Comparison of ENCODE assay signal across 14 cellular contexts in genomic region chr1:232963366-232963765, GRCh38. TPM values are rescaled to one million over a fixed set of nuclear protein-coding genes. Genes with fewer than 3 reads are reported as not detected.
DNase-seq lines count a peak whose midpoint lies in the region; ATAC-seq and TF ChIP-seq lines count a peak whose summit lies in the region.
"Had no signal": no experiment of that assay in that cellular context is flagged by ENCODE, and none has a peak within 500 bp of the region (broad histone marks: within the 10 kb centered on the region; RNA-seq: fewer than 3 reads in every experiment).

No MANE protein-coding gene starts in this region.

- DNase-seq in NB4 (ENCODE audit: low read depth) (peak; percentile 60), choroid plexus epithelial cell (ENCODE audit: low read depth) (peak; percentile 50), lower lobe of right lung (no peak), upper lobe of right lung (no peak), DMS 273 (lab: John Stamatoyannopoulos, UW; ENCODE audit: unreplicated experiment) (no peak)
- no peak for DNase-seq in activated T-helper 1 cell treated with anti-CD3 and anti-CD28 coated beads, Interleukin-12 subunit alpha, Interleukin-12 subunit beta, Interleukin-2, Interleukin-4 antibody, amounts not matched to agents 30 ng/mL and 10 ng/mL and 1 ng/mL, durations not matched to agents 14 hours and 24 hours and 36 hours (ENCODE audit: low spot score)
- DNase-seq in stimulated activated CD4-positive, alpha-beta T cell treated with anti-CD3 and anti-CD28 coated beads, Interleukin-15, amount 100 ng/mL, for 24 hours, result no peak
- DNase-seq: activated naive CD4-positive, alpha-beta T cell; endodermal cell; immature natural killer cell; NCI-H2227 treated with DMSO at 0.1 percent for 48 hours; RPMI8226; stimulated activated CD4-positive, alpha-beta T cell treated with anti-CD3 and anti-CD28 coated beads, Interleukin-2, amount 100 ng/mL, for 48 hours had no signal

- H3K9me3 Mint-ChIP-seq in activated T-helper 1 cell treated with anti-CD3 and anti-CD28 coated beads, Interleukin-12 subunit alpha, Interleukin-12 subunit beta, Interleukin-2, Interleukin-4 antibody, amounts not matched to agents 30 ng/mL and 10 ng/mL and 1 ng/mL, durations not matched to agents 14 hours and 24 hours and 36 hours, result peaks cover 4% of the 10 kb centered on the region

- peaks cover 31% of the 10 kb centered on the region for H3K4me1 ChIP-seq in lower lobe of right lung
- peaks cover 19% of the 10 kb centered on the region for H3K4me1 ChIP-seq in upper lobe of right lung
- H3K4me1 ChIP-seq: neural progenitor cell had no signal

- H3K4me1 Mint-ChIP-seq in activated T-helper 1 cell treated with anti-CD3 and anti-CD28 coated beads, Interleukin-12 subunit alpha, Interleukin-12 subunit beta, Interleukin-2, Interleukin-4 antibody, amounts not matched to agents 30 ng/mL and 10 ng/mL and 1 ng/mL, durations not matched to agents 14 hours and 24 hours and 36 hours (ENCODE audit: low read depth), result peaks cover 9% of the 10 kb centered on the region

- H3K27me3 ChIP-seq in lower lobe of right lung (ENCODE audit: low read depth), result no peaks in the 10 kb centered on the region
- H3K27me3 ChIP-seq in upper lobe of right lung, result no peaks in the 10 kb centered on the region
- H3K27me3 ChIP-seq: neural progenitor cell had no signal

- intact Hi-C loops in lower lobe of right lung (cut with DNase I), result no loop called here
- intact Hi-C loops in upper lobe of right lung (cut with DNase I), result no loop called here
- intact Hi-C loops in activated T-helper 1 cell treated with anti-CD3 and anti-CD28 coated beads, Interleukin-12 subunit alpha, Interleukin-12 subunit beta, Interleukin-2, Interleukin-4 antibody, amounts not matched to agents 30 ng/mL and 10 ng/mL and 1 ng/mL, durations not matched to agents 14 hours and 24 hours and 36 hours (cut with micrococcal nuclease), result no loop called here

- H3K36me3 Mint-ChIP-seq in activated T-helper 1 cell treated with anti-CD3 and anti-CD28 coated beads, Interleukin-12 subunit alpha, Interleukin-12 subunit beta, Interleukin-2, Interleukin-4 antibody, amounts not matched to agents 30 ng/mL and 10 ng/mL and 1 ng/mL, durations not matched to agents 14 hours and 24 hours and 36 hours (ENCODE audit: low read depth), result peaks cover 25% of the 10 kb centered on the region

- H3K36me3 ChIP-seq in lower lobe of right lung, result peaks cover 14% of the 10 kb centered on the region
- H3K36me3 ChIP-seq in upper lobe of right lung, result peaks cover 15% of the 10 kb centered on the region
- H3K36me3 ChIP-seq: neural progenitor cell had no signal

- TF ChIP-seq POLR2A in NB4 (IDR thresholded peaks at IDR 0.05; ENCODE audit: extremely low read depth, insufficient read length), result no peak

- no peak overlapping the region for H3K27ac Mint-ChIP-seq in activated T-helper 1 cell treated with anti-CD3 and anti-CD28 coated beads, Interleukin-12 subunit alpha, Interleukin-12 subunit beta, Interleukin-2, Interleukin-4 antibody, amounts not matched to agents 30 ng/mL and 10 ng/mL and 1 ng/mL, durations not matched to agents 14 hours and 24 hours and 36 hours
- H3K27ac Mint-ChIP-seq: endodermal cell, immature natural killer cell, neural progenitor cell had no signal

- no peak overlapping the region for H3K4me3 ChIP-seq in NB4 (ENCODE audit: low read depth, low read length)
- H3K4me3 ChIP-seq in choroid plexus epithelial cell (ENCODE audit: low read depth, low read length), result no peak overlapping the region
- H3K4me3 ChIP-seq in lower lobe of right lung, result no peak overlapping the region
- H3K4me3 ChIP-seq in upper lobe of right lung, result no peak overlapping the region
- H3K4me3 ChIP-seq: neural progenitor cell had no signal

- peaks cover under 1% of the 10 kb centered on the region for H3K9me3 ChIP-seq in lower lobe of right lung
- H3K9me3 ChIP-seq in upper lobe of right lung, result no peaks in the 10 kb centered on the region

- no peaks in the 10 kb centered on the region for H3K27me3 Mint-ChIP-seq in activated T-helper 1 cell treated with anti-CD3 and anti-CD28 coated beads, Interleukin-12 subunit alpha, Interleukin-12 subunit beta, Interleukin-2, Interleukin-4 antibody, amounts not matched to agents 30 ng/mL and 10 ng/mL and 1 ng/mL, durations not matched to agents 14 hours and 24 hours and 36 hours (ENCODE audit: insufficient read depth)

- TF ChIP-seq CTCF in NB4 (IDR thresholded peaks at IDR 0.05; ENCODE audit: low read depth, low read length) (no peak), choroid plexus epithelial cell (conservative IDR thresholded peaks at IDR 0.05; ENCODE audit: low read depth, low read length) (no peak), lower lobe of right lung (IDR thresholded peaks at IDR 0.05) (no peak), upper lobe of right lung (IDR thresholded peaks at IDR 0.05) (no peak)

- no peak overlapping the region for H3K4me3 Mint-ChIP-seq in activated T-helper 1 cell treated with anti-CD3 and anti-CD28 coated beads, Interleukin-12 subunit alpha, Interleukin-12 subunit beta, Interleukin-2, Interleukin-4 antibody, amounts not matched to agents 30 ng/mL and 10 ng/mL and 1 ng/mL, durations not matched to agents 14 hours and 24 hours and 36 hours
- H3K4me3 Mint-ChIP-seq: endodermal cell, immature natural killer cell, neural progenitor cell had no signal

- H3K27ac ChIP-seq in lower lobe of right lung, result peak overlapping the region; percentile 47
- peak overlapping the region; percentile 69 for H3K27ac ChIP-seq in upper lobe of right lung
- H3K27ac ChIP-seq: neural progenitor cell had no signal

- ATAC-seq in lower lobe of right lung, result peak; percentile 44 to 59
- peak; percentile 58 for ATAC-seq in upper lobe of right lung

RNA-seq across cellular contexts. Expression of gene NTPCR, which starts 13.0 kb away (rescaled TPM):
- 29.5 TPM for total RNA-seq in lower lobe of right lung
- total RNA-seq in upper lobe of right lung, result 28.7 TPM
- 24.5 and 26.8 TPM in 2 replicates for total RNA-seq in activated T-helper 1 cell treated with anti-CD3 and anti-CD28 coated beads, Interleukin-12 subunit alpha, Interleukin-12 subunit beta, Interleukin-2, Interleukin-4 antibody, amounts not matched to agents 30 ng/mL and 10 ng/mL and 1 ng/mL, durations not matched to agents 14 hours and 24 hours and 36 hours

Comparison
In these comparisons a context has a peak if more than half of its experiments do, and no peak if none do; other contexts are left out.
1. DNase-seq: peak in NB4 (single experiment) and choroid plexus epithelial cell (single experiment); none in lower lobe of right lung (single experiment), upper lobe of right lung (single experiment), DMS 273 (single experiment), activated T-helper 1 cell treated with anti-CD3 and anti-CD28 coated beads, Interleukin-12 subunit alpha, Interleukin-12 subunit beta, Interleukin-2, Interleukin-4 antibody, amounts not matched to agents 30 ng/mL and 10 ng/mL and 1 ng/mL, durations not matched to agents 14 hours and 24 hours and 36 hours (single experiment) and stimulated activated CD4-positive, alpha-beta T cell treated with anti-CD3 and anti-CD28 coated beads, Interleukin-15, amount 100 ng/mL, for 24 hours (single experiment).